ENCODE assay signal across 14 cellular contexts in the genomic region with DNA sequence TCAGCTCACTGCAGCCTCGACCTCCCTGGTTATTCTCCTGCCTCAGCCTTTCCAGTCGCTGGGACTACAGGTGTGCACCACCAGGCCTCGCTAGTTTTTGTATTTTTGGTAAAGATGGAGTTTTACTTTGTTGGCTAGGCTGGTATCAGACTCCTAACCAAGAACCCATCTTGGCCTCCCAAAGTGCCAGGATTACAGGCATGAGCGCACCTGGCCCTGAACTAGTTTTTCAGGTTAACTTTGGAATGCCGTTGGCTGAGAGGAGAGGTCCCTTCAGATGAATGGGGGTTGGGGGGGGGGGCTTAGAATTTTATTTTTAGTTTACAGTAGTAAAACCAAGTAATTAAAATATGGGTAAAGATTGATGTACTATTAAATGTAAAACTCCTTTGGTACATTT. TPM values are rescaled to one million over a fixed set of nuclear protein-coding genes. Genes with fewer than 3 reads are reported as not detected.
A peak's percentile ranks its signal among the peaks of the same experiment; 100 is the strongest.
DNase-seq lines count a peak whose midpoint lies in the region; ATAC-seq and TF ChIP-seq lines count a peak whose summit lies in the region.
"Had no signal": no experiment of that assay in that cellular context is flagged by ENCODE, and none has a peak within 500 bp of the region (broad histone marks: within the 10 kb centered on the region; RNA-seq: fewer than 3 reads in every experiment).

No MANE protein-coding gene starts in this region.

- no peaks in the 10 kb centered on the region for H4K20me1 ChIP-seq in H9 (ENCODE audit: control insufficient read depth, insufficient read depth, insufficient read length)
- H4K20me1 ChIP-seq in PC-9 (ENCODE audit: insufficient read depth), result no peaks in the 10 kb centered on the region
- H4K20me1 ChIP-seq: BLaER1 treated with 17β-estradiol and CSF1 and Interleukin-3, amounts not matched to agents 10 nM and 100 nM had no signal

- no peak overlapping the region for H3K4me3 ChIP-seq in PC-9
- H3K4me3 ChIP-seq in SJCRH30, result no peak overlapping the region
- H3K4me3 ChIP-seq: BLaER1 treated with 17β-estradiol and CSF1 and Interleukin-3, amounts not matched to agents 10 nM and 100 nM; HAP-1 had no signal

- CTCF ChIA-PET in PC-9 (lab: Charles Lee), result interaction anchor here (0.7 to 2.2 kb wide), 2 partner anchors 18 to 826 kb away, joined by 5 to 13 read pairs; no protein-coding TSS in a partner anchor

- H3K9me2 ChIP-seq in PC-9 (ENCODE audit: insufficient read depth), result no peaks in the 10 kb centered on the region

- no peak overlapping the region for H2BK120ac ChIP-seq in H9 (ENCODE audit: low read depth, low read length, poor library complexity, severe bottlenecking)

- no peak overlapping the region for H2BK5ac ChIP-seq in H9 (ENCODE audit: insufficient read length, low read length)

- H4K5ac ChIP-seq in H9 (ENCODE audit: insufficient read length, low read depth, low read length), result no peak overlapping the region

- no peak overlapping the region for H3T11ph ChIP-seq in H9 (ENCODE audit: low read length)

- H3K23ac ChIP-seq in H9 (ENCODE audit: insufficient read length, low read depth, low read length), result no peak overlapping the region

- ATAC-seq in GM19035 (IDR thresholded peaks at IDR 0.05; ENCODE audit: unreplicated experiment), result no peak

- H3K14ac ChIP-seq in H9 (ENCODE audit: insufficient read depth, low read length), result no peak overlapping the region

- no peak for DNase-seq in H9
- no peak for DNase-seq in PC-9
- peak; percentile 45 for DNase-seq in left kidney (ENCODE audit: low read depth, low spot score)
- DNase-seq in G401 (ENCODE audit: low spot score), result no peak
- DNase-seq in SJCRH30, result no peak

- H3K4me1 ChIP-seq in H9 (ENCODE audit: insufficient read depth, low read length) (no peaks in the 10 kb centered on the region), PC-9 (replicated peaks; ENCODE audit: insufficient read depth) (peaks cover 18% of the 10 kb centered on the region), SJCRH30 (no peaks in the 10 kb centered on the region)
- H3K4me1 ChIP-seq: BLaER1 treated with 17β-estradiol and CSF1 and Interleukin-3, amounts not matched to agents 10 nM and 100 nM; HAP-1 had no signal

- H3K79me2 ChIP-seq in H9 (ENCODE audit: insufficient read depth, low read length) (no peaks in the 10 kb centered on the region), PC-9 (ENCODE audit: low read depth) (no peaks in the 10 kb centered on the region)

- H3K36me3 Mint-ChIP-seq in H9 (ENCODE audit: insufficient read depth in 1 of 3, low read depth in 3 of 3), result no peaks in the 10 kb centered on the region; a peak in 1 of 7 replicates
- H3K36me3 Mint-ChIP-seq: CD8-positive, alpha-beta T cell had no signal

- H3K4me3 Mint-ChIP-seq in H9, result no peak overlapping the region
- H3K4me3 Mint-ChIP-seq: B cell; CD8-positive, alpha-beta T cell had no signal

- TF ChIP-seq CTCF in H9 (conservative IDR thresholded peaks at IDR 0.05) (no peak), PC-9 (conservative IDR thresholded peaks at IDR 0.05) (no peak)

- no peak overlapping the region for H2BK12ac ChIP-seq in H9 (ENCODE audit: insufficient read length, low read depth, low read length)

- no peaks in the 10 kb centered on the region for H3F3A ChIP-seq in PC-9 (ENCODE audit: insufficient read depth, low read depth)

- H3K18ac ChIP-seq in H9 (ENCODE audit: insufficient read length, low read depth, low read length), result no peak overlapping the region

- H3K79me1 ChIP-seq in H9 (ENCODE audit: insufficient read depth, low read depth, low read length, poor library complexity, severe bottlenecking), result no peaks in the 10 kb centered on the region

- no peaks in the 10 kb centered on the region for H3K9me3 ChIP-seq in H9 (ENCODE audit: control insufficient read depth, low read depth, low read length)
- H3K9me3 ChIP-seq in PC-9 (ENCODE audit: insufficient read depth, low read depth), result no peaks in the 10 kb centered on the region
- no peaks in the 10 kb centered on the region for H3K9me3 ChIP-seq in SJCRH30 (replicated peaks)
- H3K9me3 ChIP-seq: BLaER1 treated with 17β-estradiol and CSF1 and Interleukin-3, amounts not matched to agents 10 nM and 100 nM; HAP-1 had no signal

- H3K4me1 Mint-ChIP-seq in H9, result peaks cover 14 to 18% of the 10 kb centered on the region in 2 experiments
- H3K4me1 Mint-ChIP-seq: B cell had no signal

- in situ Hi-C loops in G401 (cut with HindIII; ENCODE audit: low sequenced_read_pairs), result no loop called here

- WGBS in H9 (ENCODE audit: extremely low coverage, insufficient read length, low lambda C conversion rate), result no CpG with 5 or more reads among the region's 5 CpGs

- H3K9ac ChIP-seq in H9 (ENCODE audit: extremely low read depth, insufficient read length, low read length), result no peak overlapping the region
- H3K9ac ChIP-seq: BLaER1 treated with 17β-estradiol and CSF1 and Interleukin-3, amounts not matched to agents 10 nM and 100 nM had no signal

- H2AK5ac ChIP-seq in H9 (ENCODE audit: insufficient read length, low read length), result no peak overlapping the region

- no peak overlapping the region for H3K56ac ChIP-seq in H9 (ENCODE audit: insufficient read length, low read depth, low read length)

- peaks cover 0 to 2% of the 10 kb centered on the region in 2 experiments; a peak in 2 of 5 replicates for H3K9me3 Mint-ChIP-seq in H9
- H3K9me3 Mint-ChIP-seq: CD8-positive, alpha-beta T cell had no signal

- H3K23me2 ChIP-seq in H9 (ENCODE audit: insufficient read length, low read depth, low read length, poor library complexity, severe bottlenecking), result no peaks in the 10 kb centered on the region

- H2BK20ac ChIP-seq in H9 (ENCODE audit: low read depth, low read length, poor library complexity, severe bottlenecking), result peak overlapping the region; percentile 49

- H3K27ac Mint-ChIP-seq in H9, result no peak overlapping the region
- H3K27ac Mint-ChIP-seq: B cell; CD8-positive, alpha-beta T cell had no signal

- intact Hi-C loops in PC-9 (cut with micrococcal nuclease; ENCODE audit: unreplicated experiment), result loop anchor here (1.0 to 5.0 kb wide), 6 partner anchors 18 to 835 kb away; a partner anchor contains a TSS

- peaks cover 2% of the 10 kb centered on the region; the same call in 1 of the 2 replicates for H3K27me3 Mint-ChIP-seq in H9 (ENCODE audit: low read depth)

- BruUV-seq in PC-9 (replicated peaks; lab: Mats Ljungman, UMichigan), result no TSS peak

- H4K91ac ChIP-seq in H9 (ENCODE audit: insufficient read length, low read depth, low read length), result no peak overlapping the region

- H3K27ac ChIP-seq in H9 (ENCODE audit: insufficient read length, low read depth, low read length), result no peak overlapping the region
- no peak overlapping the region for H3K27ac ChIP-seq in PC-9
- H3K27ac ChIP-seq in SJCRH30, result no peak overlapping the region
- H3K27ac ChIP-seq: BLaER1 treated with 17β-estradiol and CSF1 and Interleukin-3, amounts not matched to agents 10 nM and 100 nM had no signal

- POLR2A ChIA-PET in PC-9 (lab: Charles Lee; ENCODE audit: unreplicated experiment), result interaction anchor here (0.6 kb wide), 1 partner anchor 14 kb away, joined by 4 read pairs; no protein-coding TSS in a partner anchor

- H3K36me3 ChIP-seq in PC-9 (ENCODE audit: low read depth) (no peaks in the 10 kb centered on the region), SJCRH30 (no peaks in the 10 kb centered on the region)
- H3K36me3 ChIP-seq: BLaER1 treated with 17β-estradiol and CSF1 and Interleukin-3, amounts not matched to agents 10 nM and 100 nM; HAP-1 had no signal

- no peak overlapping the region for H3K4ac ChIP-seq in H9 (ENCODE audit: low read depth, low read length)

- H2BK15ac ChIP-seq in H9 (ENCODE audit: low read depth, low read length), result no peak overlapping the region

- H3K27me3 ChIP-seq in H9 (ENCODE audit: insufficient read depth, low read length), result no peaks in the 10 kb centered on the region
- H3K27me3 ChIP-seq in PC-9 (ENCODE audit: insufficient read depth, low read depth), result no peaks in the 10 kb centered on the region
- H3K27me3 ChIP-seq in SJCRH30, result no peaks in the 10 kb centered on the region
- H3K27me3 ChIP-seq: BLaER1 treated with 17β-estradiol and CSF1 and Interleukin-3, amounts not matched to agents 10 nM and 100 nM had no signal

- H3K4me2 ChIP-seq in H9 (ENCODE audit: insufficient read depth, insufficient read length, low read length) (no peak overlapping the region), PC-9 (0 out of 2 replicates have a peak overlapping the region, but pooled peaks have one; percentile 8)
- H3K4me2 ChIP-seq: BLaER1 treated with 17β-estradiol and CSF1 and Interleukin-3, amounts not matched to agents 10 nM and 100 nM had no signal

- H2AFZ ChIP-seq in H9 (ENCODE audit: low read length) (no peak overlapping the region), PC-9 (no peak overlapping the region)

- no peak overlapping the region for H4K8ac ChIP-seq in H9 (replicated peaks; ENCODE audit: insufficient read length, low read depth, low read length)

RNA-seq across cellular contexts. Expression of a gene that starts 23.4 kb away (rescaled TPM):
- total RNA-seq in H9 (2021), result not detected in 2 replicates
- total RNA-seq in PC-9 (2021), result not detected in 2 replicates
- not detected in 2 replicates for total RNA-seq in G401 (2014; rRNA removed; shearing (Covaris generic))
- total RNA-seq in SJCRH30 (2014; rRNA removed; shearing (Covaris generic)), result not detected in 2 replicates
- total RNA-seq: A172; B cell; Calu3; CD8-positive, alpha-beta T cell; H1; HT-29 had no signal

RNA-seq across cellular contexts. Expression of a gene that starts 56.1 kb away (rescaled TPM):
- total RNA-seq in H9 (2021) (108 TPM in 2 replicates), PC-9 (2021) (133 and 136 TPM in 2 replicates)
- total RNA-seq in G401 (2014; rRNA removed; shearing (Covaris generic)), result not detected in 2 replicates
- 61.2 and 68.7 TPM in 2 replicates for total RNA-seq in SJCRH30 (2014; rRNA removed; shearing (Covaris generic))

Comparison
In these comparisons a context has a peak if more than half of its experiments do, and no peak if none do; other contexts are left out.
1. RNA of a gene that starts 56.1 kb away (total RNA-seq): 133 to 136 TPM in PC-9, 108 TPM in H9 and 61.2 to 68.7 TPM in SJCRH30; not detected in G401; every median in the first group is over 10 times any median in the second.